In the genomic region with DNA sequence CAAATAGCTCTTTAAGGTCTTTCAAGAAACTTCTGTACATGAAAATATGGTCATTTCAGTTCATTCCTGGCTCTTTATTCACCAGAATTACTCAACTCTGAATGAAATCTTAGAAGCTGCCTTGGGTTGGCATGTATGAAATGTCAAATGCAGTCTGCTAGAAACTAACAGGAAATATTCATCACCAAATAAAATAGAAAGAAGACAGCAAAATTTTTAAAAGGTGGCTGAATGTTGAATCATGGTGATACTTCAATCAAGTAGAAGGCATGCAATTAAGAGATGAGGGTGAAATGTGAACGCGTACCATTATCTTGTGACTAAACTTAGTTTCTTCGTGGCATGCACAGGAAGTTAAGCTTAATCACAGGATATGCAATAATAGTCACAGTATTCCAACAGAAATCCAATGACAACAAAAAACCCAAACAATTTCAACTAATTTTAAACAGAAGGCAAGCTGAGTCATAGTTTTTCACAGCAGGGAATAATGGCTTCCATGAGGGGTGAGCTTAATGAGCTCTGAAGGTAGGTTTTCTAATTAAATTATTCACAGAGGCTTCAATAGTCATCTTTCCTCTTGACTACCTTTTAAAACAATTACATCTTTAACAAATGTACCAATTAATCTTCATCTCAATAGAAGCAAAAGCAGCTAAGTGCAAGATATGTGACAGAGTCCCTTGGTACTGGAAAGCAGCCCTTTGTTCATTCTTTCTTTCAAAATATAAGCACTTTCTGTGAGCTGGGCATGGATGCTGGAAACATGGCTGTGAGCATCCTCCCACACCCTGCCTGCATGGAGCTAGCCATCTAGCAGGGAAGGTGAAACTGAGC, we compare ENCODE assay signal across 2 cellular contexts.
TF ChIP-seq lines count a peak whose summit lies in the region.

No MANE protein-coding gene starts in this region.

TF ChIP-seq in Ishikawa, 13 proteins besides CTCF, POLR2A, EP300 and RAD21 (continued from another document):
- TF ChIP-seq, protein P1, sequence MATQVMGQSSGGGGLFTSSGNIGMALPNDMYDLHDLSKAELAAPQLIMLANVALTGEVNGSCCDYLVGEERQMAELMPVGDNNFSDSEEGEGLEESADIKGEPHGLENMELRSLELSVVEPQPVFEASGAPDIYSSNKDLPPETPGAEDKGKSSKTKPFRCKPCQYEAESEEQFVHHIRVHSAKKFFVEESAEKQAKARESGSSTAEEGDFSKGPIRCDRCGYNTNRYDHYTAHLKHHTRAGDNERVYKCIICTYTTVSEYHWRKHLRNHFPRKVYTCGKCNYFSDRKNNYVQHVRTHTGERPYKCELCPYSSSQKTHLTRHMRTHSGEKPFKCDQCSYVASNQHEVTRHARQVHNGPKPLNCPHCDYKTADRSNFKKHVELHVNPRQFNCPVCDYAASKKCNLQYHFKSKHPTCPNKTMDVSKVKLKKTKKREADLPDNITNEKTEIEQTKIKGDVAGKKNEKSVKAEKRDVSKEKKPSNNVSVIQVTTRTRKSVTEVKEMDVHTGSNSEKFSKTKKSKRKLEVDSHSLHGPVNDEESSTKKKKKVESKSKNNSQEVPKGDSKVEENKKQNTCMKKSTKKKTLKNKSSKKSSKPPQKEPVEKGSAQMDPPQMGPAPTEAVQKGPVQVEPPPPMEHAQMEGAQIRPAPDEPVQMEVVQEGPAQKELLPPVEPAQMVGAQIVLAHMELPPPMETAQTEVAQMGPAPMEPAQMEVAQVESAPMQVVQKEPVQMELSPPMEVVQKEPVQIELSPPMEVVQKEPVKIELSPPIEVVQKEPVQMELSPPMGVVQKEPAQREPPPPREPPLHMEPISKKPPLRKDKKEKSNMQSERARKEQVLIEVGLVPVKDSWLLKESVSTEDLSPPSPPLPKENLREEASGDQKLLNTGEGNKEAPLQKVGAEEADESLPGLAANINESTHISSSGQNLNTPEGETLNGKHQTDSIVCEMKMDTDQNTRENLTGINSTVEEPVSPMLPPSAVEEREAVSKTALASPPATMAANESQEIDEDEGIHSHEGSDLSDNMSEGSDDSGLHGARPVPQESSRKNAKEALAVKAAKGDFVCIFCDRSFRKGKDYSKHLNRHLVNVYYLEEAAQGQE (IDR thresholded peaks at IDR 0.05; ENCODE audit: low read depth): no peak
- peak; percentile 77; the same call in 1 of the 2 replicates for TF ChIP-seq TCF12 (IDR thresholded peaks at IDR 0.05; ENCODE audit: low read depth)

TF ChIP-seq in GM12878, 131 proteins besides CTCF, POLR2A, EP300 and RAD21 (continued from another document):
- TF ChIP-seq, protein P1 (IDR thresholded peaks at IDR 0.05; ENCODE audit: low read depth, low read length): no peak
- no peak for TF ChIP-seq MYC (IDR thresholded peaks at IDR 0.05; ENCODE audit: insufficient read depth, insufficient read length, insufficient replicate concordance, low read length, severe bottlenecking)
- TF ChIP-seq DPF2 (IDR thresholded peaks at IDR 0.05): no peak
- TF ChIP-seq NR2F1 (conservative IDR thresholded peaks at IDR 0.05): no peak
- TF ChIP-seq CBFB (IDR thresholded peaks at IDR 0.05; ENCODE audit: low read depth): no peak
- no peak for TF ChIP-seq ATF7 (IDR thresholded peaks at IDR 0.05; ENCODE audit: low read depth)
- TF ChIP-seq CHD4 (IDR thresholded peaks at IDR 0.05): no peak
- TF ChIP-seq BMI1 (IDR thresholded peaks at IDR 0.05; ENCODE audit: borderline replicate concordance): no peak
